In genomic region chr20:39277185-39277584, GRCh38 we compare ENCODE assay signal across 8 cellular contexts.
"Had no signal": no experiment of that assay in that cellular context is flagged by ENCODE, and none has a peak within 500 bp of the region (broad histone marks: within the 10 kb centered on the region; RNA-seq: fewer than 3 reads in every experiment).

No MANE protein-coding gene starts in this region.

- FAIRE-seq: G401.6, GM12878, GM12891, GM12892, GM18507, GM19239 had no signal

- DNase-seq: GDM1, GF-D8 had no signal

- H3K4me3 ChIP-seq: GM12878 had no signal

- ATAC-seq: GM12878 had no signal
